Comparison of ENCODE assay signal across 8 cellular contexts in the genomic region with DNA sequence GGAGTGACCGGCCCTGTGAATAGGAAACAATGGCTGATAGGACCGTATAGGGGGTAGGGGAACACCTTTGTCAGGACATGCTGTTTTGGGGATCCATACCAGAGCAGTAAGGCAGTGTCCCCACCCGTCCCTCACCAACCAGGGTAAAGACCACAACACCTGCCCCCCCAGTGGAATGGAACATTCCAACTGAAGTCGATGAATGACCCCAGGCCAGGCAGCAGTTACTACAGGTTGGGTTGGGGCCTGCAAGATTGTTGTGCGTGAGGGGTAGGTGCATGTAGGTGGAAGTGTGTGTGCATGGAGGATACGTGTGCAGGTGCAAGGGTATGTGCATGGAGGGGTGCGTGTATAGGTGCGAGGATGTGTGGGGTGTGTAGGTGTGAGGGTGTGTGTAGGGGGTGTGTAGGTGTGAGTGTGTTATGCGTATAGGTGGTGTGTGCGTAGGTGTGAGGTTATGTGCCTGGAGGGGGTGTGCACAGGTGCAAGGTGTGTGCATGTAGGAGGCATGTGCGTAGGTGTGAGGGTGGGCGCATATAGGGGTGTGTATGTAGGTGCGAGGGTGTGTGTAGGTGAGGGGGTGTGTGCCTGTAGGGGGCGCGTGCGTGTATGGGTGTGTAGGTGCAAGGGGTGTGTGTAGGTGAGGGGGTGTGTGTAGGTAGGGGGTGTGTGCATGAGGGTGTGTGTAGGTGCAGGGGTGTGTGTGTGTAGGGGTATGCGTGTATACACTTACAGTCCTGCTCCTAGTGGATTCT.
DNase-seq lines count a peak whose midpoint lies in the region; ATAC-seq and TF ChIP-seq lines count a peak whose summit lies in the region.

No MANE protein-coding gene starts in this region.

- in situ Hi-C loops in astrocyte of the spinal cord (cut with HindIII; ENCODE audit: low sequenced_read_pairs): no loop called here

- TF ChIP-seq CTCF in AG09309 (IDR thresholded peaks at IDR 0.05; ENCODE audit: control insufficient read depth, insufficient read depth, low read depth, low read length, missing control alignments): no peak
- no peak for TF ChIP-seq CTCF in astrocyte of the spinal cord (IDR thresholded peaks at IDR 0.05; ENCODE audit: low read depth, low read length)

- H3K4me1 ChIP-seq in mucosa of stomach (ENCODE audit: control insufficient read depth, insufficient read depth, low read length): peaks cover 63% of the 10 kb centered on the region

- H3K27me3 ChIP-seq in mucosa of stomach (ENCODE audit: control insufficient read depth, insufficient read depth, low read length): no peaks in the 10 kb centered on the region

- H3K9ac ChIP-seq in mucosa of stomach (ENCODE audit: low read length): peak overlapping the region; percentile 72

- CTCF ChIA-PET in HEK293T (lab: Yijun Ruan, JAX): no interaction called here

- POLR2A ChIA-PET in HEK293T (lab: Yijun Ruan, JAX): interaction anchor here (1.4 kb wide), 1 partner anchor 68 kb away, joined by 3 read pairs; no protein-coding TSS in a partner anchor

- ATAC-seq in HG03571 (IDR thresholded peaks at IDR 0.05; ENCODE audit: unreplicated experiment) (no peak), GM21786 (IDR thresholded peaks at IDR 0.05; ENCODE audit: unreplicated experiment) (no peak)

- peak overlapping the region; percentile 75; the same call in 1 of the 2 replicates for H3K4me3 ChIP-seq in AG09309 (ENCODE audit: control insufficient read depth, low read depth, low read length)
- peak overlapping the region; percentile 76 for H3K4me3 ChIP-seq in astrocyte of the spinal cord (ENCODE audit: low read depth, low read length)
- no peak overlapping the region for H3K4me3 ChIP-seq in mucosa of stomach (ENCODE audit: low read length)

- DNase-seq in AG09309 (ENCODE audit: low read depth) (no peak), HEK293T (ENCODE audit: extremely low spot score) (no peak), astrocyte of the spinal cord (ENCODE audit: low read depth, low spot score) (no peak), AG20443 (ENCODE audit: low spot score) (no peak), DMS79 (lab: John Stamatoyannopoulos, UW) (no peak)

- H3K9me3 ChIP-seq in mucosa of stomach (ENCODE audit: control insufficient read depth, low read length): no peaks in the 10 kb centered on the region

- no peaks in the 10 kb centered on the region for H3K36me3 ChIP-seq in mucosa of stomach (ENCODE audit: control insufficient read depth, insufficient read depth, low read length)

TF ChIP-seq in HEK293T, 16 proteins besides CTCF, POLR2A, EP300 and RAD21:
- TF ChIP-seq TARDBP (IDR thresholded peaks at IDR 0.05) (0 out of 2 replicates have a peak, but pooled peaks have one; percentile 21), FOXK2 (IDR thresholded peaks at IDR 0.05) (no peak), ARNT (IDR thresholded peaks at IDR 0.05) (no peak), BHLHE40 (IDR thresholded peaks at IDR 0.05; ENCODE audit: borderline replicate concordance) (no peak), SP1 (IDR thresholded peaks at IDR 0.05) (no peak)
TF ChIP-seq in HEK293T: peak in this region for 1.
